1 cellular context compared by ENCODE assay signal in genomic region chr2:30230855-30231725, GRCh38.
TF ChIP-seq lines count a peak whose summit lies in the region.

Gene LBH (plus strand): TSS chr2:30231534. CDS start chr2:30231739, 205 bp downstream.

TF ChIP-seq in K562, 482 proteins besides CTCF, POLR2A, EP300 and RAD21 (continued from another document and continues in another):
- TF ChIP-seq THRA (IDR thresholded peaks at IDR 0.05) (no peak), BCOR (IDR thresholded peaks at IDR 0.05) (no peak), ZNF24 (IDR thresholded peaks at IDR 0.05) (no peak), POU5F1 (IDR thresholded peaks at IDR 0.05; ENCODE audit: borderline replicate concordance, low read depth, low read length, partially characterized antibody) (no peak), ZNF12 (CRISPR knock-in tag; IDR thresholded peaks at IDR 0.05) (no peak), TCFL5 (CRISPR knock-in tag; conservative IDR thresholded peaks at IDR 0.05) (no peak), ZBTB1 (CRISPR knock-in tag; IDR thresholded peaks at IDR 0.05; ENCODE audit: borderline replicate concordance, low read depth) (no peak), ZNF280A (IDR thresholded peaks at IDR 0.05; ENCODE audit: low read depth, partially characterized antibody) (no peak), CBX3 (IDR thresholded peaks at IDR 0.05; ENCODE audit: borderline replicate concordance in 1 of 2, low read length in 2 of 2) (peak in 1 of 2 experiments; percentile 38; a peak in 1 of 3 replicates), ZHX1 (conservative IDR thresholded peaks at IDR 0.05; ENCODE audit: low read length) (no peak), FOXK1 (CRISPR knock-in tag; IDR thresholded peaks at IDR 0.05; ENCODE audit: borderline replicate concordance) (no peak), HLTF (IDR thresholded peaks at IDR 0.05) (no peak), HEY1 (CRISPR knock-in tag; IDR thresholded peaks at IDR 0.05; ENCODE audit: borderline replicate concordance) (no peak), GTF2E2 (tag; IDR thresholded peaks at IDR 0.05) (no peak), HDAC2 (IDR thresholded peaks at IDR 0.05) (no peak), ZNF586 (CRISPR knock-in tag; conservative IDR thresholded peaks at IDR 0.05) (no peak), NFRKB (IDR thresholded peaks at IDR 0.05; ENCODE audit: low read depth) (no peak), POLR2H (tag; IDR thresholded peaks at IDR 0.05; ENCODE audit: low read depth) (no peak), YBX1 (IDR thresholded peaks at IDR 0.05) (no peak), PHF8 (IDR thresholded peaks at IDR 0.05; ENCODE audit: borderline replicate concordance, low read length) (peak; percentile 70; the same call in 1 of the 2 replicates), RAD51 (IDR thresholded peaks at IDR 0.05; ENCODE audit: borderline replicate concordance, low read depth) (no peak), DACH1 (IDR thresholded peaks at IDR 0.05; ENCODE audit: partially characterized antibody) (no peak), MBD2 (IDR thresholded peaks at IDR 0.05; ENCODE audit: borderline replicate concordance, low read depth) (peak; percentile 46), TFE3 (CRISPR knock-in tag; IDR thresholded peaks at IDR 0.05) (no peak), POLR3A (IDR thresholded peaks at IDR 0.05; ENCODE audit: borderline replicate concordance, extremely low read depth, insufficient read depth, insufficient read length) (no peak), ZBTB26 (CRISPR knock-in tag; IDR thresholded peaks at IDR 0.05) (no peak), SIN3B (IDR thresholded peaks at IDR 0.05; ENCODE audit: low read depth) (no peak), CBX2 (IDR thresholded peaks at IDR 0.05; ENCODE audit: insufficient read depth, low read length, poor library complexity, severe bottlenecking) (no peak), TCF15 (CRISPR knock-in tag; IDR thresholded peaks at IDR 0.05) (no peak), ILF3 (IDR thresholded peaks at IDR 0.05; ENCODE audit: borderline replicate concordance) (no peak; the same call in 1 of the 2 replicates), ZFP30 (CRISPR knock-in tag; IDR thresholded peaks at IDR 0.05; ENCODE audit: borderline replicate concordance) (no peak), E2F4 (CRISPR knock-in tag; IDR thresholded peaks at IDR 0.05; ENCODE audit: low read depth) (no peak), ZNF57 (CRISPR knock-in tag; IDR thresholded peaks at IDR 0.05) (no peak), HDGF (IDR thresholded peaks at IDR 0.05) (no peak), BRF1 (IDR thresholded peaks at IDR 0.05; ENCODE audit: borderline replicate concordance, extremely low read depth, insufficient read length) (no peak), NR2C1 (IDR thresholded peaks at IDR 0.05) (no peak), NR2C1 (tag; IDR thresholded peaks at IDR 0.05) (no peak), SOX6 (IDR thresholded peaks at IDR 0.05) (0 out of 2 replicates have a peak, but pooled peaks have one; percentile 50), ZNF253 (CRISPR knock-in tag; conservative IDR thresholded peaks at IDR 0.05) (no peak), ETV1 (tag; conservative IDR thresholded peaks at IDR 0.05; ENCODE audit: low read depth) (no peak), ZNF766 (CRISPR knock-in tag; conservative IDR thresholded peaks at IDR 0.05) (no peak), MBD1 (CRISPR knock-in tag; IDR thresholded peaks at IDR 0.05) (no peak), FOSL1 (tag; conservative IDR thresholded peaks at IDR 0.05) (no peak), HNRNPK (IDR thresholded peaks at IDR 0.05; ENCODE audit: low read depth, low read length, poor library complexity, severe bottlenecking) (no peak), KHSRP (IDR thresholded peaks at IDR 0.05) (no peak), SAFB (IDR thresholded peaks at IDR 0.05; ENCODE audit: borderline replicate concordance, low read depth, low read length) (peak; percentile 72), MNT (conservative IDR thresholded peaks at IDR 0.05) (0 out of 4 replicates have a peak, but pooled peaks of 1 of the 2 experiments have one; percentile 25), SUPT5H (IDR thresholded peaks at IDR 0.05) (peak; percentile 93), TSC22D4 (tag; IDR thresholded peaks at IDR 0.05) (no peak), HNRNPLL (IDR thresholded peaks at IDR 0.05; ENCODE audit: low read depth, low read length, poor library complexity, severe bottlenecking) (no peak), PTTG1 (tag; IDR thresholded peaks at IDR 0.05; ENCODE audit: low read depth) (no peak), MIER1 (IDR thresholded peaks at IDR 0.05; ENCODE audit: low read depth) (no peak), ZNF134 (CRISPR knock-in tag; conservative IDR thresholded peaks at IDR 0.05) (no peak), ZFP91 (CRISPR knock-in tag; IDR thresholded peaks at IDR 0.05) (no peak), ZNF780A (CRISPR knock-in tag; IDR thresholded peaks at IDR 0.05) (no peak), MYBL2 (IDR thresholded peaks at IDR 0.05; ENCODE audit: low read depth) (no peak), MYBL2 (CRISPR knock-in tag; IDR thresholded peaks at IDR 0.05; ENCODE audit: borderline replicate concordance) (no peak), KDM5B (IDR thresholded peaks at IDR 0.05; ENCODE audit: insufficient replicate concordance, low read depth, low read length) (peak; percentile 99), ZNF717 (CRISPR knock-in tag; IDR thresholded peaks at IDR 0.05) (no peak), JUND (IDR thresholded peaks at IDR 0.05; ENCODE audit: borderline replicate concordance, low read depth, low read length) (peak; percentile 44; the same call in 1 of the 2 replicates), JUND (tag; IDR thresholded peaks at IDR 0.05; ENCODE audit: borderline replicate concordance, low read depth, low read length) (no peak; the same call in 2 of the 3 replicates), NCOR1 (IDR thresholded peaks at IDR 0.05) (no peak), NFIC (IDR thresholded peaks at IDR 0.05) (peak; percentile 37; the same call in 1 of the 2 replicates), CEBPB (tag; IDR thresholded peaks at IDR 0.05) (no peak)
